1 cellular context compared by ENCODE assay signal in genomic region chr19:38210458-38210987, GRCh38.
TF ChIP-seq lines count a peak whose summit lies in the region.

No MANE protein-coding gene starts in this region.

TF ChIP-seq in HepG2, 621 proteins besides CTCF, POLR2A, EP300 and RAD21:
- peak; percentile 38 for TF ChIP-seq AGO2 (optimal IDR thresholded peaks at IDR 0.05; ENCODE audit: low read depth, low read length)
- no peak for TF ChIP-seq ZMAT3 (CRISPR knock-in tag; conservative IDR thresholded peaks at IDR 0.05)
- no peak for TF ChIP-seq TEF (CRISPR knock-in tag; IDR thresholded peaks at IDR 0.05)
- no peak for TF ChIP-seq GTF3A (CRISPR knock-in tag; conservative IDR thresholded peaks at IDR 0.05)
- no peak for TF ChIP-seq EEA1 (CRISPR knock-in tag; IDR thresholded peaks at IDR 0.05; ENCODE audit: borderline replicate concordance)
- TF ChIP-seq SNAI1 (CRISPR knock-in tag; IDR thresholded peaks at IDR 0.05; ENCODE audit: borderline replicate concordance), result no peak
- TF ChIP-seq CBX2 (IDR thresholded peaks at IDR 0.05; ENCODE audit: low read depth, low read length), result no peak
- no peak for TF ChIP-seq CBX2 (CRISPR knock-in tag; IDR thresholded peaks at IDR 0.05; ENCODE audit: low read depth)
- no peak for TF ChIP-seq ASH2L (IDR thresholded peaks at IDR 0.05; ENCODE audit: insufficient read length, low read depth, low read length)
- TF ChIP-seq, protein P1, sequence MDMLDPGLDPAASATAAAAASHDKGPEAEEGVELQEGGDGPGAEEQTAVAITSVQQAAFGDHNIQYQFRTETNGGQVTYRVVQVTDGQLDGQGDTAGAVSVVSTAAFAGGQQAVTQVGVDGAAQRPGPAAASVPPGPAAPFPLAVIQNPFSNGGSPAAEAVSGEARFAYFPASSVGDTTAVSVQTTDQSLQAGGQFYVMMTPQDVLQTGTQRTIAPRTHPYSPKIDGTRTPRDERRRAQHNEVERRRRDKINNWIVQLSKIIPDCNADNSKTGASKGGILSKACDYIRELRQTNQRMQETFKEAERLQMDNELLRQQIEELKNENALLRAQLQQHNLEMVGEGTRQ (IDR thresholded peaks at IDR 0.05; ENCODE audit: low read depth, low read length), result no peak
- TF ChIP-seq, protein P1 (CRISPR knock-in tag; IDR thresholded peaks at IDR 0.05; ENCODE audit: borderline replicate concordance), result no peak
- no peak for TF ChIP-seq THYN1 (CRISPR knock-in tag; IDR thresholded peaks at IDR 0.05; ENCODE audit: borderline replicate concordance, low read depth)
- TF ChIP-seq MED13 (CRISPR knock-in tag; IDR thresholded peaks at IDR 0.05), result no peak
- no peak for TF ChIP-seq HNRNPH1 (optimal IDR thresholded peaks at IDR 0.05; ENCODE audit: low read depth, low read length)
- no peak for TF ChIP-seq ZNF589 (CRISPR knock-in tag; conservative IDR thresholded peaks at IDR 0.05)
- TF ChIP-seq ZNF564 (CRISPR knock-in tag; IDR thresholded peaks at IDR 0.05), result no peak
- 0 out of 2 replicates have a peak, but pooled peaks have one; percentile 25 for TF ChIP-seq RFX3 (CRISPR knock-in tag; IDR thresholded peaks at IDR 0.05)
